Comparison of ENCODE assay signal across 14 cellular contexts in the genomic region with DNA sequence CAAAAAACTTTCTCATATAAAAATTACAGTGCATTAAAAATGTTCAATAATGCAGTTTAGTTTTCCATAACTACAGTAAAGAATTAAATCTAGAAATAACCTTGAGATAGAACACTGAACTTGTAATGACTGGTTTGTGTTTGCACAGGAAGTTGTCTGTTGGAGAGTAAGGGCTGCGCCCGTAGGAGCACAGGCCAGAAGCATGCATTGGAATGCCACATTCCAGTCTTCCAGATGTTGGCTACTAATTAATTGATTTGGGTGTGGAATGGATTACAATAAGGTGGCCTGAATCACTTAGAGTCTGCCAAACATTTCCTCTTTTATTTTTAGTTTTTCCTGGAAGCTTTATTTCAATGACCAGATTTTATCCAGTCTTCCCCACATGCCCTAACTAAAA.
"Had no signal": no experiment of that assay in that cellular context is flagged by ENCODE, and none has a peak within 500 bp of the region (broad histone marks: within the 10 kb centered on the region; RNA-seq: fewer than 3 reads in every experiment).

No MANE protein-coding gene starts in this region.

- H3K4me1 ChIP-seq: parathyroid adenoma, tibial nerve had no signal

- H3K27me3 ChIP-seq: tibial nerve had no signal

- H2AFZ ChIP-seq: parathyroid adenoma had no signal

- H3K79me2 ChIP-seq: parathyroid adenoma had no signal

- DNase-seq: activated CD4-positive, alpha-beta T cell treated with anti-CD3 and anti-CD28 coated beads for 1 hour; activated CD4-positive, alpha-beta T cell treated with anti-CD3 and anti-CD28 coated beads, Interleukin-2, amount 50 U/mL, for 4 hours; activated gamma-delta T cell treated with Interleukin-2 at 50 U/mL for 16 hours; dermis blood vessel endothelial cell; effector memory CD4-positive, alpha-beta T cell; foreskin melanocyte; glutamatergic neuron; hippocampal formation; natural killer cell; stimulated activated naive CD4-positive, alpha-beta T cell treated with Interleukin-2 at 50 U/mL for 16 hours had no signal

- H3K27ac ChIP-seq: parathyroid adenoma, tibial nerve, VCaP had no signal

- H3K9ac ChIP-seq: parathyroid adenoma had no signal

- H3K36me3 ChIP-seq: tibial nerve had no signal

- ATAC-seq: activated naive CD4-positive, alpha-beta T cell treated with anti-CD3 and anti-CD28 coated beads, Interleukin-2, amount 50 U/mL, for 72 hours; natural killer cell had no signal

- H3K9me3 ChIP-seq: tibial nerve had no signal

- H3K4me3 ChIP-seq: tibial nerve had no signal
